ENCODE assay signal across 15 cellular contexts in the genomic region with DNA sequence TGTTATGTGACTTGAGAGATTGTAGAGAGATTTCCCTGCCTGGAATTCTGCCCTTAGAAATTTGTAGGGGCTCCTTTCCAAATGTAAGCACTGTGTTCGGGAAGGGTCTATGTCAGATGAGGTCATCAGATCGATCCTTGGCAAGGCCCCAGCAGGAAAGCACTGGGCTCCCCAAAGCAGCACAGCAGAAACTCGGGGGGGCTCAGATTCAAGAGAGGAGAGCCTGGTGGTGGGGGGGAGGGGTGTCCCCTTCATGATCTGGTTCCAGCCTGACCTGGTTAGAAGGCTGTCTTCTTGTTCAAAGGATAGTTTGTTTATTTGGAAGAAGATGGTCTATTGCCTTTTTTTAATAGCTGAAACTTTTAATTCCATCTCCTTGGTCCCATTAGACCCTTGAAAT.
DNase-seq lines count a peak whose midpoint lies in the region; ATAC-seq and TF ChIP-seq lines count a peak whose summit lies in the region.
"Had no signal": no experiment of that assay in that cellular context is flagged by ENCODE, and none has a peak within 500 bp of the region (broad histone marks: within the 10 kb centered on the region; RNA-seq: fewer than 3 reads in every experiment).

No MANE protein-coding gene starts in this region.

- H2BK15ac ChIP-seq in neuronal stem cell (ENCODE audit: low read length): no peak overlapping the region

- H3K9ac ChIP-seq in HUES64 (ENCODE audit: low read depth, low read length) (no peak overlapping the region), neuronal stem cell (ENCODE audit: low read depth, low read length, poor library complexity) (no peak overlapping the region)

- ATAC-seq in lower lobe of right lung: no peak

- H4K91ac ChIP-seq in neuronal stem cell (ENCODE audit: low read depth, low read length, poor library complexity): no peak overlapping the region

- WGBS in HUES64: 71% methylated on average over 3 of the region's 3 CpGs
- WGBS in neuronal stem cell (ENCODE audit: extremely low coverage in 2 of 2, insufficient read length in 2 of 2, insufficient replicate concordance in 1 of 2), 2 donors: no CpG with 5 or more reads among the region's 3 CpGs

- H3K9me3 ChIP-seq in HUES64 (ENCODE audit: insufficient read depth, low read depth, low read length) (no peaks in the 10 kb centered on the region), neuronal stem cell (replicated peaks in 1 of 2; ENCODE audit: control insufficient read depth in 2 of 2, insufficient read depth in 1 of 2, low read depth in 1 of 2, low read length in 2 of 2) (no peaks in the 10 kb centered on the region), lower lobe of right lung (no peaks in the 10 kb centered on the region)

- no peak overlapping the region for H2BK120ac ChIP-seq in neuronal stem cell (ENCODE audit: low read depth, low read length)

- no peak overlapping the region for H3K4ac ChIP-seq in neuronal stem cell (ENCODE audit: low read length)

- H2BK5ac ChIP-seq in neuronal stem cell (ENCODE audit: low read length): no peak overlapping the region

- DNase-seq in H7: peak; percentile 39
- peak; percentile 5 for DNase-seq in cerebellum (ENCODE audit: low spot score)
- no peak for DNase-seq in neuronal stem cell (ENCODE audit: low spot score)
- no peak for DNase-seq in NCI-H2196 treated with DMSO at 0.1 percent for 48 hours (lab: John Stamatoyannopoulos, UW; ENCODE audit: unreplicated experiment)
- no peak for DNase-seq in lower lobe of right lung
- no peak for DNase-seq in effector CD8-positive, alpha-beta T cell (lab: John Stamatoyannopoulos, UW)
- DNase-seq: ACHN, AML-193, DMS153, NCI-H1417 treated with DMSO at 0.1 percent for 48 hours, NCI-H2081 treated with DMSO at 0.1 percent for 48 hours, NCI-H226, NCI-H526, SHP77 treated with DMSO at 0.1 percent for 48 hours had no signal

- no peak for TF ChIP-seq CTCF in lower lobe of right lung (IDR thresholded peaks at IDR 0.05)

- H3K27me3 ChIP-seq in H7 (ENCODE audit: control insufficient read depth, insufficient read depth, low read length): no peaks in the 10 kb centered on the region
- H3K27me3 ChIP-seq in HUES64 (ENCODE audit: insufficient read depth, low read length): no peaks in the 10 kb centered on the region
- H3K27me3 ChIP-seq in neuronal stem cell (ENCODE audit: control insufficient read depth in 3 of 3, insufficient read depth in 3 of 3, low read depth in 1 of 3, low read length in 3 of 3): no peaks in the 10 kb centered on the region
- no peaks in the 10 kb centered on the region for H3K27me3 ChIP-seq in lower lobe of right lung (ENCODE audit: low read depth)

- H3K14ac ChIP-seq in neuronal stem cell (ENCODE audit: low read length): no peak overlapping the region

- H3K4me2 ChIP-seq in neuronal stem cell (ENCODE audit: insufficient read depth, low read length, poor library complexity, severe bottlenecking): no peak overlapping the region

- H2AFZ ChIP-seq in neuronal stem cell (ENCODE audit: low read length): peak overlapping the region; percentile 10

- no peak overlapping the region for H2AK5ac ChIP-seq in neuronal stem cell (ENCODE audit: low read depth, low read length)

- peaks cover 44% of the 10 kb centered on the region for H3K4me1 ChIP-seq in HUES64 (ENCODE audit: insufficient read depth, low read length)
- peaks cover 26 to 31% of the 10 kb centered on the region in 2 donors for H3K4me1 ChIP-seq in neuronal stem cell (ENCODE audit: control insufficient read depth in 2 of 2, insufficient read depth in 1 of 2, low read depth in 1 of 2, low read length in 2 of 2)
- H3K4me1 ChIP-seq in lower lobe of right lung: no peaks in the 10 kb centered on the region

- H2BK12ac ChIP-seq in neuronal stem cell (ENCODE audit: low read length): no peak overlapping the region

- peak overlapping the region; percentile 46 for H3K18ac ChIP-seq in neuronal stem cell (ENCODE audit: low read length)

- no peak overlapping the region for H4K8ac ChIP-seq in neuronal stem cell (ENCODE audit: low read depth, low read length)

- H3K36me3 ChIP-seq in H7 (replicated peaks; ENCODE audit: control insufficient read depth, insufficient read depth, low read length) (no peaks in the 10 kb centered on the region; the same call in 1 of the 2 replicates), HUES64 (ENCODE audit: insufficient read depth, low read length) (0 out of 2 replicates have a peak, but pooled peaks cover 4% of the 10 kb centered on the region), neuronal stem cell (replicated peaks in 1 of 2; ENCODE audit: control insufficient read depth in 2 of 2, insufficient read depth in 2 of 2, low read length in 2 of 2) (peaks cover 0 to 3% of the 10 kb centered on the region in 2 donors), lower lobe of right lung (no peaks in the 10 kb centered on the region)

- H3K4me3 ChIP-seq in H7 (ENCODE audit: insufficient read depth, low read depth, low read length) (no peak overlapping the region), HUES64 (ENCODE audit: low read length) (no peak overlapping the region), neuronal stem cell (ENCODE audit: low read length in 2 of 2) (no peak overlapping the region), lower lobe of right lung (no peak overlapping the region)

- H3K27ac ChIP-seq in HUES64 (ENCODE audit: low read depth, low read length) (peak overlapping the region; percentile 42), neuronal stem cell (replicated peaks; ENCODE audit: low read length) (no peak overlapping the region), lower lobe of right lung (no peak overlapping the region)

- H3K79me1 ChIP-seq in neuronal stem cell (ENCODE audit: low read depth, low read length): peaks cover 2% of the 10 kb centered on the region

- intact Hi-C loops in lower lobe of right lung (cut with DNase I): no loop called here

- no peak overlapping the region for H3K23ac ChIP-seq in neuronal stem cell (ENCODE audit: low read depth, low read length, poor library complexity)

Comparison
In these comparisons a context has a peak if more than half of its experiments do, and no peak if none do; other contexts are left out.
1. DNase-seq: peak in H7 (single experiment) and cerebellum (single experiment); none in neuronal stem cell (single experiment), NCI-H2196 treated with DMSO at 0.1 percent for 48 hours (single experiment), lower lobe of right lung (single experiment) and effector CD8-positive, alpha-beta T cell (single experiment).